Comparison of ENCODE assay signal across 28 cellular contexts in the genomic region with DNA sequence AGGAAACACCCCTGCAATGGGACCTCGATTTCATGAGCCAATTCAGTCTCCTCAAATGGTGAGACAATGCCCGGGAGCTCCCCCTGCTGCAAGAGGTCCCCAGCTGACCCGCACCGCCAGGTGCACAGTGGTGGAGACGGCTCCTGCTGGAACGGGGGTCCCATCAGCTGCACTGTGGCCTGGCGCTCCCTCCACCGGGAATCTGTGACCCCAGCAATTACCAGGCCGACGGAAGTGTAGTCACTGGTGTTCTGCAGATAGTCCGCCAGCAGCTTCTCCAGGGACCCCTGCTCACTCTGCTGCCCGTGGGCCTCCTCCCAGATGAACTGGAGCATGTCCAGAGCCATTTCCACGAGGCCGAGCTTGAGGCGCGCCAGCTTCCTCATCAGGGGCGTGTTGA.
DNase-seq lines count a peak whose midpoint lies in the region; ATAC-seq and TF ChIP-seq lines count a peak whose summit lies in the region.
"Had no signal": no experiment of that assay in that cellular context is flagged by ENCODE, and none has a peak within 500 bp of the region (broad histone marks: within the 10 kb centered on the region; RNA-seq: fewer than 3 reads in every experiment).

No MANE protein-coding gene starts in this region.

- no peaks in the 10 kb centered on the region for H3K9me3 ChIP-seq in PC-9 (ENCODE audit: insufficient read depth, low read depth)
- H3K9me3 ChIP-seq: ascending aorta, MG63, SJSA1 had no signal

- no peak overlapping the region for H3K4me3 Mint-ChIP-seq in activated CD8-positive, alpha-beta memory T cell treated with anti-CD3 and anti-CD28 coated beads, Interleukin-2, amount 10 ng/mL, durations not matched to agents 7 days and 5 days
- H3K4me3 Mint-ChIP-seq in type B pancreatic cell = no peak overlapping the region
- H3K4me3 Mint-ChIP-seq: activated naive CD4-positive, alpha-beta T cell treated with anti-CD3 and anti-CD28 coated beads, Interleukin-2, amount 50 U/mL, for 24 hours; activated T-helper 1 cell treated with anti-CD3 and anti-CD28 coated beads, Interleukin-12 subunit alpha, Interleukin-12 subunit beta, Interleukin-2, Interleukin-4 antibody, amounts not matched to agents 30 ng/mL and 10 ng/mL and 1 ng/mL, durations not matched to agents 14 hours and 24 hours and 36 hours; CD8-positive, alpha-beta T cell; central memory CD8-positive, alpha-beta T cell; naive B cell had no signal

- H3K4me1 ChIP-seq in PC-9 (replicated peaks; ENCODE audit: insufficient read depth) = no peaks in the 10 kb centered on the region
- H3K4me1 ChIP-seq: ascending aorta, Peyer's patch, right atrium auricular region, SJSA1 had no signal

- H4K20me1 ChIP-seq in PC-9 (ENCODE audit: insufficient read depth) = no peaks in the 10 kb centered on the region

- peaks cover 89% of the 10 kb centered on the region for H3K27me3 ChIP-seq in PC-9 (ENCODE audit: insufficient read depth, low read depth)
- H3K27me3 ChIP-seq: ascending aorta, Peyer's patch, right atrium auricular region had no signal

- POLR2A ChIA-PET in PC-9 (lab: Charles Lee; ENCODE audit: unreplicated experiment) = interaction anchor here (0.6 kb wide), 1 partner anchor 696 kb away, joined by 4 read pairs; no protein-coding TSS in a partner anchor

- ATAC-seq in activated CD4-positive, CD25-positive, alpha-beta regulatory T cell treated with anti-CD3 and anti-CD28 coated beads, Interleukin-2, amount 50 U/mL, for 24 hours = no peak
- no peak for ATAC-seq in activated CD8-positive, alpha-beta memory T cell treated with anti-CD3 and anti-CD28 coated beads, Interleukin-2, amount 10 ng/mL, durations not matched to agents 7 days and 5 days
- ATAC-seq in GM18858 (IDR thresholded peaks at IDR 0.05; ENCODE audit: unreplicated experiment) = no peak
- ATAC-seq: CD8-positive, alpha-beta T cell; left cardiac atrium had no signal

- no TSS peak for BruUV-seq in PC-9 (replicated peaks; lab: Mats Ljungman, UMichigan)

- no peaks in the 10 kb centered on the region for H3F3A ChIP-seq in PC-9 (ENCODE audit: insufficient read depth, low read depth)

- no peaks in the 10 kb centered on the region for H3K9me2 ChIP-seq in PC-9 (ENCODE audit: insufficient read depth)

- H3K79me2 ChIP-seq in PC-9 (ENCODE audit: low read depth) = no peaks in the 10 kb centered on the region

- no peaks in the 10 kb centered on the region for H3K9me3 Mint-ChIP-seq in activated CD8-positive, alpha-beta memory T cell treated with anti-CD3 and anti-CD28 coated beads, Interleukin-2, amount 10 ng/mL, durations not matched to agents 7 days and 5 days (ENCODE audit: low read depth)
- no peaks in the 10 kb centered on the region for H3K9me3 Mint-ChIP-seq in type B pancreatic cell
- H3K9me3 Mint-ChIP-seq: activated T-helper 1 cell treated with anti-CD3 and anti-CD28 coated beads, Interleukin-12 subunit alpha, Interleukin-12 subunit beta, Interleukin-2, Interleukin-4 antibody, amounts not matched to agents 30 ng/mL and 10 ng/mL and 1 ng/mL, durations not matched to agents 14 hours and 24 hours and 36 hours; central memory CD8-positive, alpha-beta T cell had no signal

- peak; percentile 12 for DNase-seq in activated CD4-positive, CD25-positive, alpha-beta regulatory T cell treated with anti-CD3 and anti-CD28 coated beads, Interleukin-2, amount 50 U/mL, for 72 hours
- peak; percentile 31 for DNase-seq in activated CD8-positive, alpha-beta memory T cell treated with anti-CD3 and anti-CD28 coated beads, Interleukin-2, amount 10 ng/mL, durations not matched to agents 7 days and 5 days
- DNase-seq in mesenteric fat pad (ENCODE audit: low spot score) (peak; percentile 87), type B pancreatic cell (ENCODE audit: extremely low spot score, unreplicated experiment) (peak; percentile 62), DMS 273 (lab: John Stamatoyannopoulos, UW; ENCODE audit: unreplicated experiment) (no peak), PC-9 (no peak)
- DNase-seq: activated CD4-positive, alpha-beta T cell treated with anti-CD3 and anti-CD28 coated beads for 4 hours; DMS153; left cardiac atrium; MG63; naive B cell; NCI-H1436; NCI-H2171; stimulated activated CD4-positive, alpha-beta T cell treated with anti-CD3 and anti-CD28 coated beads, Interleukin-12 subunit alpha, Interleukin-12 subunit beta, amount 100 ng/mL, for 4 hours; stimulated activated CD4-positive, alpha-beta T cell treated with anti-CD3 and anti-CD28 coated beads, Interleukin-4, amount 100 ng/mL, for 4 hours; stimulated activated naive CD4-positive, alpha-beta T cell; T-helper 1 cell had no signal

- intact Hi-C loops in PC-9 (cut with micrococcal nuclease; ENCODE audit: unreplicated experiment) = no loop called here

- TF ChIP-seq CTCF in type B pancreatic cell (conservative IDR thresholded peaks at IDR 0.05) = no peak
- TF ChIP-seq CTCF in PC-9 (conservative IDR thresholded peaks at IDR 0.05) = no peak

- H3K4me2 ChIP-seq in PC-9 = no peak overlapping the region

- H3K4me3 ChIP-seq in PC-9 = no peak overlapping the region
- H3K4me3 ChIP-seq: ascending aorta, MG63, Peyer's patch, right atrium auricular region, SJSA1 had no signal

- H2AFZ ChIP-seq in PC-9 = no peak overlapping the region

- CTCF ChIA-PET in activated CD8-positive, alpha-beta memory T cell treated with anti-CD3 and anti-CD28 coated beads, Interleukin-2, amount 10 ng/mL, durations not matched to agents 7 days and 5 days (lab: Charles Lee) = no interaction called here
- CTCF ChIA-PET in PC-9 (lab: Charles Lee) = no interaction called here

- peaks cover 19% of the 10 kb centered on the region for H3K27me3 Mint-ChIP-seq in activated CD8-positive, alpha-beta memory T cell treated with anti-CD3 and anti-CD28 coated beads, Interleukin-2, amount 10 ng/mL, durations not matched to agents 7 days and 5 days
- peaks cover 23% of the 10 kb centered on the region for H3K27me3 Mint-ChIP-seq in type B pancreatic cell

- H3K27ac ChIP-seq in PC-9 = no peak overlapping the region
- H3K27ac ChIP-seq: 22Rv1, ascending aorta, Peyer's patch, right atrium auricular region, SJSA1 had no signal

- H3K27ac Mint-ChIP-seq in activated CD8-positive, alpha-beta memory T cell treated with anti-CD3 and anti-CD28 coated beads, Interleukin-2, amount 10 ng/mL, durations not matched to agents 7 days and 5 days = no peak overlapping the region
- H3K27ac Mint-ChIP-seq in type B pancreatic cell = no peak overlapping the region
- H3K27ac Mint-ChIP-seq: activated naive CD4-positive, alpha-beta T cell treated with anti-CD3 and anti-CD28 coated beads, Interleukin-2, amount 50 U/mL, for 24 hours; activated T-helper 1 cell treated with anti-CD3 and anti-CD28 coated beads, Interleukin-12 subunit alpha, Interleukin-12 subunit beta, Interleukin-2, Interleukin-4 antibody, amounts not matched to agents 30 ng/mL and 10 ng/mL and 1 ng/mL, durations not matched to agents 14 hours and 24 hours and 36 hours; CD8-positive, alpha-beta T cell had no signal

- no peaks in the 10 kb centered on the region for H3K36me3 Mint-ChIP-seq in activated CD8-positive, alpha-beta memory T cell treated with anti-CD3 and anti-CD28 coated beads, Interleukin-2, amount 10 ng/mL, durations not matched to agents 7 days and 5 days
- H3K36me3 Mint-ChIP-seq in type B pancreatic cell = no peaks in the 10 kb centered on the region
- H3K36me3 Mint-ChIP-seq: activated naive CD4-positive, alpha-beta T cell treated with anti-CD3 and anti-CD28 coated beads, Interleukin-2, amount 50 U/mL, for 24 hours; CD8-positive, alpha-beta T cell had no signal

- no peaks in the 10 kb centered on the region for H3K36me3 ChIP-seq in PC-9 (ENCODE audit: low read depth)
- H3K36me3 ChIP-seq: ascending aorta, MG63, Peyer's patch, right atrium auricular region, SJSA1 had no signal

- peaks cover 4% of the 10 kb centered on the region for H3K4me1 Mint-ChIP-seq in activated CD8-positive, alpha-beta memory T cell treated with anti-CD3 and anti-CD28 coated beads, Interleukin-2, amount 10 ng/mL, durations not matched to agents 7 days and 5 days
- peaks cover 6% of the 10 kb centered on the region for H3K4me1 Mint-ChIP-seq in type B pancreatic cell (ENCODE audit: unreplicated experiment)

Comparison
In these comparisons a context has a peak if more than half of its experiments do, and no peak if none do; other contexts are left out.
1. DNase-seq: peak in activated CD4-positive, CD25-positive, alpha-beta regulatory T cell treated with anti-CD3 and anti-CD28 coated beads, Interleukin-2, amount 50 U/mL, for 72 hours (single experiment), activated CD8-positive, alpha-beta memory T cell treated with anti-CD3 and anti-CD28 coated beads, Interleukin-2, amount 10 ng/mL, durations not matched to agents 7 days and 5 days (single experiment), mesenteric fat pad (single experiment) and type B pancreatic cell (single experiment); none in DMS 273 (single experiment) and PC-9 (0 of 2).